8 cellular contexts compared by ENCODE assay signal in genomic region chr18:76821875-76822509, GRCh38. TPM values are rescaled to one million over a fixed set of nuclear protein-coding genes. Genes with fewer than 3 reads are reported as not detected.
DNase-seq lines count a peak whose midpoint lies in the region; ATAC-seq and TF ChIP-seq lines count a peak whose summit lies in the region.

No MANE protein-coding gene starts in this region.

- peaks cover 18% of the 10 kb centered on the region for H3K4me1 ChIP-seq in cardiac muscle cell (ENCODE audit: low read depth)
- peaks cover 6 to 10% of the 10 kb centered on the region in 2 experiments for H3K4me1 ChIP-seq in trophoblast cell (ENCODE audit: control insufficient read depth in 1 of 2, insufficient read depth in 2 of 2, low read length in 2 of 2)
- H3K4me1 ChIP-seq in upper lobe of right lung, result peaks cover 18% of the 10 kb centered on the region

- H3K9me3 Mint-ChIP-seq in activated naive CD8-positive, alpha-beta T cell treated with anti-CD3 and anti-CD28 coated beads for 36 hours, result no peaks in the 10 kb centered on the region

- no CpG with 5 or more reads among the region's 89 CpGs for WGBS in trophoblast cell (ENCODE audit: extremely low coverage, insufficient coverage, insufficient read length)

- TF ChIP-seq CTCF in cardiac muscle cell (IDR thresholded peaks at IDR 0.05; ENCODE audit: low read depth, low read length) (no peak), upper lobe of right lung (IDR thresholded peaks at IDR 0.05) (no peak)

- no peaks in the 10 kb centered on the region for H3K36me3 ChIP-seq in cardiac muscle cell
- H3K36me3 ChIP-seq in trophoblast cell (ENCODE audit: control insufficient read depth in 1 of 2, insufficient read depth in 2 of 2, low read length in 2 of 2), result peaks cover 5 to 6% of the 10 kb centered on the region in 2 experiments
- H3K36me3 ChIP-seq in upper lobe of right lung, result no peaks in the 10 kb centered on the region

- H4K8ac ChIP-seq in trophoblast cell (ENCODE audit: low read depth, low read length), result peak overlapping the region; percentile 97

- peak overlapping the region; percentile 97 for H3K18ac ChIP-seq in trophoblast cell (ENCODE audit: low read length)

- peak overlapping the region; percentile 36 for H2BK12ac ChIP-seq in trophoblast cell (ENCODE audit: low read length)

- H3K9ac ChIP-seq in trophoblast cell (ENCODE audit: low read length), result peak overlapping the region; percentile 100

- H3K79me1 ChIP-seq in trophoblast cell (ENCODE audit: low read length), result peaks cover 19% of the 10 kb centered on the region

- H2BK5ac ChIP-seq in trophoblast cell (ENCODE audit: low read depth, low read length, poor library complexity), result peak overlapping the region; percentile 91

- peak overlapping the region; percentile 94 for H3K4me3 Mint-ChIP-seq in activated naive CD8-positive, alpha-beta T cell treated with anti-CD3 and anti-CD28 coated beads for 36 hours

- H3K27ac Mint-ChIP-seq in activated naive CD8-positive, alpha-beta T cell treated with anti-CD3 and anti-CD28 coated beads for 36 hours, result peak overlapping the region; percentile 94

- H3K4me3 ChIP-seq in cardiac muscle cell (peak overlapping the region; percentile 84), trophoblast cell (ENCODE audit: low read depth, low read length) (peak overlapping the region; percentile 93), upper lobe of right lung (peak overlapping the region; percentile 96)

- peak overlapping the region; percentile 76 for H2AFZ ChIP-seq in trophoblast cell (ENCODE audit: insufficient read depth, low read length, poor library complexity)

- H3K27me3 ChIP-seq in cardiac muscle cell (no peaks in the 10 kb centered on the region), trophoblast cell (ENCODE audit: insufficient read depth, low read length) (no peaks in the 10 kb centered on the region), upper lobe of right lung (no peaks in the 10 kb centered on the region)

- peak overlapping the region; percentile 70 for H3K4me2 ChIP-seq in trophoblast cell (ENCODE audit: low read length)

- H3K9me3 ChIP-seq in cardiac muscle cell (ENCODE audit: low read depth) (no peaks in the 10 kb centered on the region), trophoblast cell (ENCODE audit: insufficient read depth, low read depth, low read length) (peaks cover 2% of the 10 kb centered on the region), upper lobe of right lung (no peaks in the 10 kb centered on the region)

- in situ Hi-C loops in SK-MEL-5 (cut with HindIII; ENCODE audit: low pct_unique_long_range_greater_than_20kb, low sequenced_read_pairs), result no loop called here

- peak overlapping the region; percentile 95 for H3K14ac ChIP-seq in trophoblast cell (ENCODE audit: low read length)

- H2AK5ac ChIP-seq in trophoblast cell (ENCODE audit: low read length), result peak overlapping the region; percentile 38

- H4K12ac ChIP-seq in trophoblast cell (ENCODE audit: low read depth, low read length), result peak overlapping the region; percentile 97

- peak overlapping the region; percentile 90 for H3K27ac ChIP-seq in cardiac muscle cell
- peak overlapping the region; percentile 95 for H3K27ac ChIP-seq in trophoblast cell (ENCODE audit: low read depth, low read length)
- H3K27ac ChIP-seq in upper lobe of right lung, result peak overlapping the region; percentile 90

- no peak overlapping the region for H3K23ac ChIP-seq in trophoblast cell (ENCODE audit: low read length)

- H3K36me3 Mint-ChIP-seq in activated naive CD8-positive, alpha-beta T cell treated with anti-CD3 and anti-CD28 coated beads for 36 hours, result peaks cover 19% of the 10 kb centered on the region

- ATAC-seq in GM19397 (IDR thresholded peaks at IDR 0.05; ENCODE audit: unreplicated experiment), result peak; percentile 53
- ATAC-seq in HG03521 (IDR thresholded peaks at IDR 0.05; ENCODE audit: unreplicated experiment), result peak; percentile 42
- peak; percentile 70 for ATAC-seq in upper lobe of right lung

- peak overlapping the region; percentile 75 for H3K4ac ChIP-seq in trophoblast cell (ENCODE audit: low read depth, low read length)

- DNase-seq in COLO668 (lab: John Stamatoyannopoulos, UW; ENCODE audit: unreplicated experiment) (peak; percentile 85), SK-MEL-5 (ENCODE audit: low read depth, low spot score) (peak; percentile 44), cardiac muscle cell (ENCODE audit: low read depth in 1 of 2, low spot score in 1 of 2) (peak; percentile 54 to 59), trophoblast cell (peak; percentile 57 to 74), upper lobe of right lung (peak; percentile 83)
- DNase-seq in activated naive CD8-positive, alpha-beta T cell treated with anti-CD3 and anti-CD28 coated beads for 36 hours, result peak; percentile 61

- H4K91ac ChIP-seq in trophoblast cell (ENCODE audit: low read depth, low read length), result peak overlapping the region; percentile 99

- peaks cover 19% of the 10 kb centered on the region for H3K79me2 ChIP-seq in trophoblast cell (ENCODE audit: control insufficient read depth, insufficient read depth, low read length, poor library complexity)

- H2BK120ac ChIP-seq in trophoblast cell (ENCODE audit: insufficient read depth, low read length, poor library complexity), result peak overlapping the region; percentile 94

- H3K27me3 Mint-ChIP-seq in activated naive CD8-positive, alpha-beta T cell treated with anti-CD3 and anti-CD28 coated beads for 36 hours, result no peaks in the 10 kb centered on the region

- H3K4me1 Mint-ChIP-seq in activated naive CD8-positive, alpha-beta T cell treated with anti-CD3 and anti-CD28 coated beads for 36 hours, result peaks cover 35% of the 10 kb centered on the region

- intact Hi-C loops in upper lobe of right lung (cut with DNase I), result no loop called here

RNA-seq across cellular contexts. Expression of gene ZNF236, which starts 0.4 kb away (rescaled TPM):
- total RNA-seq in SK-MEL-5 (2014; rRNA removed; shearing (Covaris generic)), result 7.5 and 13.4 TPM in 2 replicates
- 4.4 and 7.1 TPM in 2 replicates for polyA plus RNA-seq in SK-MEL-5 (2015; cell fraction: cytosol; rRNA removed)
- polyA plus RNA-seq in SK-MEL-5 (2015; cell fraction: nucleus; rRNA removed), result 14.3 and 21.9 TPM in 2 replicates
- 10 to 100 TPM; 12.0 to 14.3 TPM for total RNA-seq in activated naive CD8-positive, alpha-beta T cell treated with anti-CD3 and anti-CD28 coated beads for 36 hours
- 7.2 and 13.1 TPM in 2 replicates for total RNA-seq in cardiac muscle cell
- polyA plus RNA-seq in cardiac muscle cell, result 5.8 and 8.6 TPM in 2 replicates
- 6.3 and 7.1 TPM in 2 replicates for polyA plus RNA-seq in trophoblast cell (2013)
- 14.9 TPM for total RNA-seq in upper lobe of right lung

Comparison
In these comparisons a context has a peak if more than half of its experiments do, and no peak if none do; other contexts are left out.
1. Peak in every context shown above with its lines: DNase-seq, ATAC-seq, H3K4me3 ChIP-seq and H3K27ac ChIP-seq.